In the genomic region with DNA sequence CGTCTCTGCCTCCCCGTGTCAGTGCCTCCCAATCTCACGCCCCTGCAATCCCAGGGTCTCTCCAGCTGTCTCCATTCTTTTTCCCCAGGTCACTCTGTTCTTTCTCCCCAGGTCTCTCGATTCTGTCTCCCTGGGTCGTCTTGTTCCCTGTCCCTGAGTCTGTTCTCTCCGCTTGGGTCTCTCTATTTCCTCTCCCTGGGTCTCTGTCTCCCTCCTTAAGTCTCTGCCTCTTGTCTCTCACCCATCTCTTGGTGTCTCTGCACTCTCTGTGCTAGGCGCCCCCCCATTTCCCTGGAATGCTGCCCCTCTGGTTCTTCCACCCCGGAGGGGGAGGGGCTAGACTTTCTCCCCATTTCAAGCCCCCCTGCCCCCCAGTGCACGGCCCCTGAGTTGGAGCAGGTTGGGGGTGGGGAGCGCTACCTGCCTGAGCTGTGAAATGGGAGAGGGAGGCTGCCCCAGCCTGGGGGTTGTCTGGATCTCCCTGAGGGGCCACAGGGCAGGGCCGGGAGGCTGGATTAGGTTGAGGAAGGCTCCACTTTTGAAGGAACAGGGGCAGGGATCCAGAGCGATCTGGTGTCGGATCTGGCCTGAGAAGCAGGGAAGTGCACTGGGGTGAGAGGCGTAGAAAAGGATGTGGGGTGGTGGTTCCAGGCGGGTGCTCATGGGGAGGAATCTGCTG, we compare ENCODE assay signal across 8 cellular contexts. TPM values are rescaled to one million over a fixed set of nuclear protein-coding genes. Genes with fewer than 3 reads are reported as not detected.
A peak's percentile ranks its signal among the peaks of the same experiment; 100 is the strongest.
DNase-seq lines count a peak whose midpoint lies in the region; ATAC-seq and TF ChIP-seq lines count a peak whose summit lies in the region.

No MANE protein-coding gene starts in this region.

- H3K4me2 ChIP-seq in KMS-11, result peak overlapping the region; percentile 45

- no peaks in the 10 kb centered on the region for H3K9me3 Mint-ChIP-seq in naive thymus-derived CD8-positive, alpha-beta T cell

- H3K27ac Mint-ChIP-seq in naive thymus-derived CD8-positive, alpha-beta T cell, result peak overlapping the region in 8 of 10 donors; percentile 17 to 92 (median 70)

- DNase-seq in AG20443 (ENCODE audit: low spot score) (peak; percentile 25), GM13976 (ENCODE audit: low spot score) (no peak), DMS53 treated with DMSO at 0.1 percent for 48 hours (lab: John Stamatoyannopoulos, UW; ENCODE audit: unreplicated experiment) (no peak)
- no peak for DNase-seq in naive thymus-derived CD8-positive, alpha-beta T cell
- DNase-seq in stimulated activated CD8-positive, alpha-beta memory T cell treated with anti-CD3 and anti-CD28 coated beads, Interleukin-4, amount 100 ng/mL, for 48 hours, result no peak

- H3K4me1 Mint-ChIP-seq in naive thymus-derived CD8-positive, alpha-beta T cell, result peaks cover 6 to 25% (median 20%) of the 10 kb centered on the region in 4 donors

- in situ Hi-C loops in GM13976 (cut with MboI; ENCODE audit: low sequenced_read_pairs, unreplicated experiment), result loop anchor here (25.0 kb wide), 1 partner anchor 405 kb away; a partner anchor contains a TSS

- no peak for TF ChIP-seq CTCF in KMS-11 (conservative IDR thresholded peaks at IDR 0.05; ENCODE audit: low read depth, low read length)
- no peak for TF ChIP-seq CTCF in GM13976 (IDR thresholded peaks at IDR 0.05; ENCODE audit: borderline replicate concordance, control extremely low read depth, extremely low read depth, insufficient read depth, missing control alignments)

- H4K20me1 ChIP-seq in KMS-11 (ENCODE audit: insufficient read depth), result no peaks in the 10 kb centered on the region

- H3K36me3 ChIP-seq in KMS-11 (ENCODE audit: insufficient read depth), result no peaks in the 10 kb centered on the region
- H3K36me3 ChIP-seq in duodenal mucosa (ENCODE audit: control insufficient read depth in 1 of 2, insufficient read depth in 2 of 2, low read length in 2 of 2), result no peaks in the 10 kb centered on the region

- H3K4me1 ChIP-seq in KMS-11 (ENCODE audit: low read depth, poor library complexity, severe bottlenecking) (peaks cover 16% of the 10 kb centered on the region), duodenal mucosa (ENCODE audit: control insufficient read depth in 1 of 2, insufficient read depth in 2 of 2, low read length in 2 of 2) (peaks cover 48 to 51% of the 10 kb centered on the region in 2 donors)

- H3K4me3 Mint-ChIP-seq in naive thymus-derived CD8-positive, alpha-beta T cell, result peak overlapping the region; percentile 80 to 98 (median 90)

- H3K9ac ChIP-seq in KMS-11 (peak overlapping the region; percentile 41; the same call in 1 of the 2 replicates), duodenal mucosa (ENCODE audit: low read depth in 1 of 2, low read length in 2 of 2) (peak overlapping the region; percentile 56 to 77)

- POLR2A ChIA-PET in naive thymus-derived CD8-positive, alpha-beta T cell (lab: Charles Lee), result interaction anchor here (0.6 kb wide), 1 partner anchor 25 kb away, joined by 4 read pairs; no protein-coding TSS in a partner anchor

- H2AFZ ChIP-seq in KMS-11 (ENCODE audit: low read depth), result peak overlapping the region; percentile 73; the same call in 1 of the 2 replicates

- ATAC-seq in naive thymus-derived CD8-positive, alpha-beta T cell, result no peak
- no peak for ATAC-seq in HG02970 (IDR thresholded peaks at IDR 0.05; ENCODE audit: low FRiP score, unreplicated experiment)

- peaks cover 0 to 11% (median 0%) of the 10 kb centered on the region in 3 donors for H3K36me3 Mint-ChIP-seq in naive thymus-derived CD8-positive, alpha-beta T cell

- peaks cover 33 to 59% (median 42%) of the 10 kb centered on the region in 5 donors for H3K27me3 Mint-ChIP-seq in naive thymus-derived CD8-positive, alpha-beta T cell

- H3K79me2 ChIP-seq in KMS-11 (ENCODE audit: insufficient read depth, low read depth), result no peaks in the 10 kb centered on the region

- H3K9me3 ChIP-seq in duodenal mucosa (ENCODE audit: control insufficient read depth in 1 of 2, low read length in 2 of 2), result no peaks in the 10 kb centered on the region

- H3K27me3 ChIP-seq in KMS-11 (ENCODE audit: insufficient read depth, low read depth) (no peaks in the 10 kb centered on the region), duodenal mucosa (ENCODE audit: control insufficient read depth in 1 of 2, insufficient read depth in 2 of 2, low read length in 2 of 2) (no peaks in the 10 kb centered on the region)

- H3K27ac ChIP-seq in KMS-11 (no peak overlapping the region), duodenal mucosa (ENCODE audit: low read depth, low read length) (peak overlapping the region; percentile 55)

- H3K4me3 ChIP-seq in KMS-11 (IDR thresholded peaks at IDR 0.05; ENCODE audit: insufficient read depth, low read depth, low read length) (no peak overlapping the region), duodenal mucosa (ENCODE audit: low read depth in 1 of 2, low read length in 2 of 2) (peak overlapping the region; percentile 78 to 80)

RNA-seq across cellular contexts. Expression of a gene that starts 1.4 kb away (rescaled TPM):
- under 1 TPM in 1 of 2 experiments, not detected in 1; 0.08 TPM for total RNA-seq in naive thymus-derived CD8-positive, alpha-beta T cell
- polyA plus RNA-seq in naive thymus-derived CD8-positive, alpha-beta T cell, result not detected
